ENCODE assay signal across 15 cellular contexts in genomic region chr10:76310681-76311080, GRCh38.
DNase-seq lines count a peak whose midpoint lies in the region; ATAC-seq and TF ChIP-seq lines count a peak whose summit lies in the region.
"Had no signal": no experiment of that assay in that cellular context is flagged by ENCODE, and none has a peak within 500 bp of the region (broad histone marks: within the 10 kb centered on the region; RNA-seq: fewer than 3 reads in every experiment).

No MANE protein-coding gene starts in this region.

- TF ChIP-seq POLR2A in adrenal gland (IDR thresholded peaks at IDR 0.05) (no peak), vagina (IDR thresholded peaks at IDR 0.05) (no peak)

- no peaks in the 10 kb centered on the region for H3K79me2 ChIP-seq in SK-N-SH (ENCODE audit: insufficient read depth)

- no peaks in the 10 kb centered on the region for H3K79me1 ChIP-seq in mesenchymal stem cell (replicated peaks; ENCODE audit: low read length, poor library complexity, severe bottlenecking)

- TF ChIP-seq EP300 in SK-N-SH (IDR thresholded peaks at IDR 0.05; ENCODE audit: borderline replicate concordance in 1 of 2, low read depth in 1 of 2, low read length in 1 of 2): no peak

- no peaks in the 10 kb centered on the region for H3K9me3 ChIP-seq in SK-N-SH
- no peaks in the 10 kb centered on the region for H3K9me3 ChIP-seq in adrenal gland (replicated peaks in 1 of 3)
- H3K9me3 ChIP-seq in mesenchymal stem cell (ENCODE audit: control insufficient read depth, low read length): no peaks in the 10 kb centered on the region
- H3K9me3 ChIP-seq in vagina: no peaks in the 10 kb centered on the region

- H3K14ac ChIP-seq in mesenchymal stem cell (ENCODE audit: low read length in 2 of 2): no peak overlapping the region

- no peak for TF ChIP-seq RAD21 in SK-N-SH (IDR thresholded peaks at IDR 0.05; ENCODE audit: low read length)

- POLR2A ChIA-PET in SK-N-SH (lab: Yijun Ruan, JAX): no interaction called here

- TF ChIP-seq CTCF in SK-N-SH (IDR thresholded peaks at IDR 0.05) (no peak), adrenal gland (IDR thresholded peaks at IDR 0.05) (no peak), vagina (IDR thresholded peaks at IDR 0.05) (no peak)

- H3K9ac ChIP-seq in SK-N-SH (no peak overlapping the region; the same call in 1 of the 2 replicates), mesenchymal stem cell (ENCODE audit: low read length) (peak overlapping the region; percentile 3)

- no peak overlapping the region for H4K8ac ChIP-seq in mesenchymal stem cell (ENCODE audit: low read length)

- ATAC-seq in SK-N-SH treated with all-trans-retinoic acid at 6 μM for 48 hours (no peak), GM18873 (IDR thresholded peaks at IDR 0.05; ENCODE audit: low FRiP score, unreplicated experiment) (no peak), HG03342 (IDR thresholded peaks at IDR 0.05; ENCODE audit: unreplicated experiment) (no peak)

- no peak overlapping the region for H2BK120ac ChIP-seq in mesenchymal stem cell (ENCODE audit: low read depth, low read length)

- no peak overlapping the region for H4K91ac ChIP-seq in mesenchymal stem cell (ENCODE audit: low read length)

- H3F3A ChIP-seq in SK-N-SH (replicated peaks; ENCODE audit: insufficient read depth): peaks cover 17% of the 10 kb centered on the region

- H3K4me2 ChIP-seq in SK-N-SH: no peak overlapping the region
- no peak overlapping the region for H3K4me2 ChIP-seq in mesenchymal stem cell (ENCODE audit: low read length, poor library complexity, severe bottlenecking)

- intact Hi-C loops in adrenal gland (cut with DNase I): loop anchor here in 1 of 2 donors (10.0 kb wide), 1 partner anchor 244 kb away; no protein-coding TSS in a partner anchor
- intact Hi-C loops in vagina (cut with DNase I): no loop called here

- no peak overlapping the region for H3K4ac ChIP-seq in mesenchymal stem cell (ENCODE audit: low read depth in 1 of 2, low read length in 2 of 2)

- no peak for DNase-seq in SK-N-SH
- no peak for DNase-seq in adrenal gland
- no peak for DNase-seq in mesenchymal stem cell
- DNase-seq in vagina (ENCODE audit: extremely low spot score in 2 of 2): no peak
- no peak for DNase-seq in retina
- DNase-seq: 8988T, C1 segment of cervical spinal cord, DMS153, H9, NCI-H2029, NCI-H524 treated with DMSO at 0.1 percent for 48 hours, SIG-M5 had no signal

- no peaks in the 10 kb centered on the region for H3K36me3 ChIP-seq in SK-N-SH (replicated peaks in 1 of 2; ENCODE audit: control insufficient read depth in 1 of 2, insufficient read depth in 2 of 2, low read length in 1 of 2)
- no peaks in the 10 kb centered on the region for H3K36me3 ChIP-seq in adrenal gland (replicated peaks in 1 of 2)
- H3K36me3 ChIP-seq in mesenchymal stem cell (ENCODE audit: control insufficient read depth in 1 of 2, insufficient read depth in 2 of 2, low read depth in 1 of 2, low read length in 2 of 2): peaks cover 0 to 3% of the 10 kb centered on the region in 2 experiments
- H3K36me3 ChIP-seq in vagina: no peaks in the 10 kb centered on the region

- H4K20me1 ChIP-seq in SK-N-SH (ENCODE audit: insufficient read depth): no peaks in the 10 kb centered on the region

- no peak overlapping the region for H2AK5ac ChIP-seq in mesenchymal stem cell (ENCODE audit: low read length, severe bottlenecking)

- H3K23ac ChIP-seq in mesenchymal stem cell (ENCODE audit: low read length in 2 of 2): no peak overlapping the region

- no peak overlapping the region for H2BK15ac ChIP-seq in mesenchymal stem cell (ENCODE audit: low read depth, poor library complexity, severe bottlenecking)

- H2BK12ac ChIP-seq in mesenchymal stem cell (ENCODE audit: low read length in 2 of 2): no peak overlapping the region

- H3K4me3 ChIP-seq in SK-N-SH (ENCODE audit: low read depth in 2 of 2, low read length in 1 of 2) (no peak overlapping the region), adrenal gland (no peak overlapping the region), mesenchymal stem cell (ENCODE audit: insufficient read depth in 1 of 2, low read depth in 1 of 2, low read length in 2 of 2) (no peak overlapping the region), vagina (no peak overlapping the region)

- H3K27ac ChIP-seq in SK-N-SH (ENCODE audit: low read depth in 2 of 2, low read length in 1 of 2): peak overlapping the region; percentile 61 to 93
- H3K27ac ChIP-seq in adrenal gland: peak overlapping the region in 4 of 5 donors; percentile 9 to 56 (median 22)
- no peak overlapping the region for H3K27ac ChIP-seq in mesenchymal stem cell (ENCODE audit: low read length, poor library complexity, severe bottlenecking)
- peak overlapping the region; percentile 24 for H3K27ac ChIP-seq in vagina

- no peak overlapping the region for H2BK5ac ChIP-seq in mesenchymal stem cell (ENCODE audit: low read depth, low read length, poor library complexity, severe bottlenecking)

- H3K9me2 ChIP-seq in SK-N-SH: no peaks in the 10 kb centered on the region

- peaks cover 7 to 11% of the 10 kb centered on the region in 2 experiments for H3K4me1 ChIP-seq in SK-N-SH (ENCODE audit: control insufficient read depth in 1 of 2, insufficient read depth in 2 of 2, low read depth in 1 of 2, low read length in 1 of 2)
- peaks cover 24 to 36% of the 10 kb centered on the region in 2 donors for H3K4me1 ChIP-seq in adrenal gland (replicated peaks in 1 of 2)
- H3K4me1 ChIP-seq in mesenchymal stem cell (ENCODE audit: control insufficient read depth, insufficient read depth, low read depth, low read length): no peaks in the 10 kb centered on the region
- H3K4me1 ChIP-seq in vagina: peaks cover 7% of the 10 kb centered on the region

- H3K18ac ChIP-seq in mesenchymal stem cell (ENCODE audit: low read depth in 1 of 2, low read length in 2 of 2): no peak overlapping the region

- H2AFZ ChIP-seq in SK-N-SH (ENCODE audit: low read depth): no peak overlapping the region
- no peak overlapping the region for H2AFZ ChIP-seq in mesenchymal stem cell (ENCODE audit: low read depth, low read length)

- H3K27me3 ChIP-seq in SK-N-SH (ENCODE audit: insufficient read depth) (no peaks in the 10 kb centered on the region), adrenal gland (no peaks in the 10 kb centered on the region), mesenchymal stem cell (ENCODE audit: control insufficient read depth in 1 of 2, insufficient read depth in 1 of 2, low read length in 2 of 2) (no peaks in the 10 kb centered on the region), vagina (no peaks in the 10 kb centered on the region)

- CTCF ChIA-PET in SK-N-SH (lab: Yijun Ruan, JAX): interaction anchor here (0.6 to 1.4 kb wide), 5 partner anchors 9 to 1085 kb away, joined by 3 to 7 read pairs (median 3); no protein-coding TSS in a partner anchor

TF ChIP-seq in SK-N-SH, 30 proteins besides CTCF, POLR2A, EP300 and RAD21 (continues in another document):
- no peak for TF ChIP-seq REST (IDR thresholded peaks at IDR 0.05; ENCODE audit: low read depth, low read length)

TF ChIP-seq in SK-N-SH treated with all-trans-retinoic acid at 6 μM for 48 hours, 23 proteins besides CTCF, POLR2A, EP300 and RAD21 (continues in another document):
- TF ChIP-seq BACH2 (CRISPR knock-in tag; IDR thresholded peaks at IDR 0.05; ENCODE audit: borderline replicate concordance) (no peak), TSHZ2 (CRISPR knock-in tag; IDR thresholded peaks at IDR 0.05) (no peak), ZFP3 (CRISPR knock-in tag; IDR thresholded peaks at IDR 0.05) (no peak), RARB (CRISPR knock-in tag; IDR thresholded peaks at IDR 0.05) (no peak), CSRNP3 (CRISPR knock-in tag; IDR thresholded peaks at IDR 0.05) (no peak), ZNF8 (CRISPR knock-in tag; IDR thresholded peaks at IDR 0.05) (no peak), ARNTL (CRISPR knock-in tag; IDR thresholded peaks at IDR 0.05; ENCODE audit: borderline replicate concordance, low read depth) (no peak)
